In the genomic region with DNA sequence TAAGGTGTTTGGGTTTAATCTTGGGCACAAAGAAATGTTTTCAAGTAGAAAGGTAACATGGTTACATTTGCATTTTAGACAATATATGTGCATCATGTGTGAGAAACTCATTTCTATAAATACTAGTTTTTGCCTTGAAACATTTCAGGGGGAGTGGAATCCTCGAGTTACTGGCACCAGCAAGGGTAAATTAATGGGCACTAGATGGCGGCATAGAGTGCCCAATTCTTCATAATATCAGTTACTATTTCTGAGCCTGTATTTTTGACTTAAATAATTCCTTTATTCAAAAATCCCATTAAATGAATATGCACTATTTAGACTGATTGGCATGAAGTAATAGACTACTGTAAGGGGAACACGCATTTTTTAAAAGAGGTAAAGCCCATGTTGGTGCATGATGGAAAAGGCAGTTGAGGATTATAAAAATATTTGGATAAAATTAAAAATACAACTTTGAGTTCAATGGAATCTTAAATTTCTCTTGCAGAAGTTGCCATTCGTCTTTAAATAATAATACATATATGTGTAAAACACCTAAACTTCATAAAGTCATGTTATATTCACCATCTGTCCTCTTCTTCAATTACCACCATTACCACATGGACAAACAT, we compare ENCODE assay signal across 8 cellular contexts.
DNase-seq lines count a peak whose midpoint lies in the region; ATAC-seq and TF ChIP-seq lines count a peak whose summit lies in the region.

No MANE protein-coding gene starts in this region.

- ATAC-seq in GM18511 (IDR thresholded peaks at IDR 0.05; ENCODE audit: unreplicated experiment): peak; percentile 70
- ATAC-seq in psoas muscle: peak in 1 of 4 donors; percentile 58
- no peak for ATAC-seq in GM18873 (IDR thresholded peaks at IDR 0.05; ENCODE audit: low FRiP score, unreplicated experiment)
- ATAC-seq in GM21381 (IDR thresholded peaks at IDR 0.05; ENCODE audit: unreplicated experiment): no peak

- intact Hi-C loops in psoas muscle (cut with DNase I): loop anchor here in 1 of 2 donors (5.0 kb wide), 2 partner anchors 42 to 132 kb away; no protein-coding TSS in a partner anchor

- WGBS in psoas muscle, 3 donors: 45 to 49% (median 48%) methylated on average over 4 of the region's 4 CpGs

- no peaks in the 10 kb centered on the region for H3K9me3 ChIP-seq in psoas muscle

- no peak overlapping the region for H3K27ac ChIP-seq in C4-2B
- H3K27ac ChIP-seq in psoas muscle: no peak overlapping the region

- peaks cover 6% of the 10 kb centered on the region for H3K4me1 ChIP-seq in psoas muscle

- DNase-seq in NCI-H1105 (lab: John Stamatoyannopoulos, UW): peak; percentile 8
- peak; percentile 38 for DNase-seq in activated CD4-positive, alpha-beta T cell treated with anti-CD3 and anti-CD28 coated beads, Interleukin-2, amount 50 U/mL, for 1 hour
- peak; percentile 48 for DNase-seq in fibroblast of villous mesenchyme (ENCODE audit: low read depth)
- no peak for DNase-seq in psoas muscle

- H3K36me3 ChIP-seq in psoas muscle (ENCODE audit: insufficient read depth in 1 of 2, low read depth in 1 of 2): no peaks in the 10 kb centered on the region

- H3K4me3 ChIP-seq in fibroblast of villous mesenchyme (ENCODE audit: low read depth, low read length) (no peak overlapping the region), psoas muscle (no peak overlapping the region)

- TF ChIP-seq CTCF in C4-2B (conservative IDR thresholded peaks at IDR 0.05): peak; percentile 83
- peak; percentile 63 for TF ChIP-seq CTCF in fibroblast of villous mesenchyme (IDR thresholded peaks at IDR 0.05; ENCODE audit: insufficient read depth, low read depth, low read length)
- peak; percentile 55 for TF ChIP-seq CTCF in psoas muscle (IDR thresholded peaks at IDR 0.05)

- no peaks in the 10 kb centered on the region for H3K27me3 ChIP-seq in psoas muscle (ENCODE audit: insufficient read depth in 3 of 3, low read length in 2 of 3)

Comparison
In these comparisons a context has a peak if more than half of its experiments do, and no peak if none do; other contexts are left out.
1. DNase-seq: peak in NCI-H1105 (single experiment), activated CD4-positive, alpha-beta T cell treated with anti-CD3 and anti-CD28 coated beads, Interleukin-2, amount 50 U/mL, for 1 hour (single experiment) and fibroblast of villous mesenchyme (single experiment); none in psoas muscle (0 of 2).
2. Peak in every context shown above with its lines, with median percentiles within 50 percentile points of each other: CTCF ChIP-seq.